Comparison of ENCODE assay signal across 1 cellular context in genomic region chr1:53869454-53870117, GRCh38.
TF ChIP-seq lines count a peak whose summit lies in the region.

No MANE protein-coding gene starts in this region.

TF ChIP-seq in GM12878, 131 proteins besides CTCF, POLR2A, EP300 and RAD21:
- no peak for TF ChIP-seq REST (IDR thresholded peaks at IDR 0.05; ENCODE audit: low read depth, low read length)
- peak; percentile 73; the same call in 1 of the 2 replicates for TF ChIP-seq SPI1 (IDR thresholded peaks at IDR 0.05; ENCODE audit: borderline replicate concordance, insufficient read depth, low read depth, low read length)
